Comparison of ENCODE assay signal across 1 cellular context in the genomic region with DNA sequence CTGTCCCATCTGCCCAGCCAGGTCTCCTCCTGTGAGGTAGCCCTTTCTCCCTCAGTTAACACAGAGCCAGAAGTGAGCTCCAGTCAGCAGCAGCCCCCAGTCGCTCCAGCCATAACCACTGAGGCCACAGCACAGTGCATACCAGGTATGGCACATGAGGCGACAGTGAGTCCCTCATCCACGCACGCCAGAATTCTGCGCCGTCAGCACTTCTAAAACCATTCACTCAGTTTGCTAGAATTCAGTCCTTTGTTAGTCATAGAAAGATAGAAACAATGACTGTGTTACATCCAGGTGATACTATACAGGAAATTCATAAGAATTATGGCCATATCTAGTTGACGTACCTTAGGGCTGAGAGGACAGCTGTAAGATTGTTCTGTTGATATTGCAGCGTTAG.
TF ChIP-seq lines count a peak whose summit lies in the region.

No MANE protein-coding gene starts in this region.

TF ChIP-seq in GM23338, 12 proteins besides CTCF, POLR2A, EP300 and RAD21 (continued from another document):
- TF ChIP-seq, protein P1, sequence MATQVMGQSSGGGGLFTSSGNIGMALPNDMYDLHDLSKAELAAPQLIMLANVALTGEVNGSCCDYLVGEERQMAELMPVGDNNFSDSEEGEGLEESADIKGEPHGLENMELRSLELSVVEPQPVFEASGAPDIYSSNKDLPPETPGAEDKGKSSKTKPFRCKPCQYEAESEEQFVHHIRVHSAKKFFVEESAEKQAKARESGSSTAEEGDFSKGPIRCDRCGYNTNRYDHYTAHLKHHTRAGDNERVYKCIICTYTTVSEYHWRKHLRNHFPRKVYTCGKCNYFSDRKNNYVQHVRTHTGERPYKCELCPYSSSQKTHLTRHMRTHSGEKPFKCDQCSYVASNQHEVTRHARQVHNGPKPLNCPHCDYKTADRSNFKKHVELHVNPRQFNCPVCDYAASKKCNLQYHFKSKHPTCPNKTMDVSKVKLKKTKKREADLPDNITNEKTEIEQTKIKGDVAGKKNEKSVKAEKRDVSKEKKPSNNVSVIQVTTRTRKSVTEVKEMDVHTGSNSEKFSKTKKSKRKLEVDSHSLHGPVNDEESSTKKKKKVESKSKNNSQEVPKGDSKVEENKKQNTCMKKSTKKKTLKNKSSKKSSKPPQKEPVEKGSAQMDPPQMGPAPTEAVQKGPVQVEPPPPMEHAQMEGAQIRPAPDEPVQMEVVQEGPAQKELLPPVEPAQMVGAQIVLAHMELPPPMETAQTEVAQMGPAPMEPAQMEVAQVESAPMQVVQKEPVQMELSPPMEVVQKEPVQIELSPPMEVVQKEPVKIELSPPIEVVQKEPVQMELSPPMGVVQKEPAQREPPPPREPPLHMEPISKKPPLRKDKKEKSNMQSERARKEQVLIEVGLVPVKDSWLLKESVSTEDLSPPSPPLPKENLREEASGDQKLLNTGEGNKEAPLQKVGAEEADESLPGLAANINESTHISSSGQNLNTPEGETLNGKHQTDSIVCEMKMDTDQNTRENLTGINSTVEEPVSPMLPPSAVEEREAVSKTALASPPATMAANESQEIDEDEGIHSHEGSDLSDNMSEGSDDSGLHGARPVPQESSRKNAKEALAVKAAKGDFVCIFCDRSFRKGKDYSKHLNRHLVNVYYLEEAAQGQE (IDR thresholded peaks at IDR 0.05; ENCODE audit: unreplicated experiment), result no peak
